19 cellular contexts compared by ENCODE assay signal in genomic region chr6:66638518-66638917, GRCh38.
A peak's percentile ranks its signal among the peaks of the same experiment; 100 is the strongest.
DNase-seq lines count a peak whose midpoint lies in the region; ATAC-seq, FAIRE-seq and TF ChIP-seq lines count a peak whose summit lies in the region.
"Had no signal": no experiment of that assay in that cellular context is flagged by ENCODE, and none has a peak within 500 bp of the region (broad histone marks: within the 10 kb centered on the region; RNA-seq: fewer than 3 reads in every experiment).

No MANE protein-coding gene starts in this region.

- no peaks in the 10 kb centered on the region for H3K79me2 ChIP-seq in GM23338 (replicated peaks; ENCODE audit: insufficient read depth)

- no peaks in the 10 kb centered on the region for H3K4me1 ChIP-seq in esophagus squamous epithelium
- H3K4me1 ChIP-seq in GM23338 (ENCODE audit: insufficient read depth) = no peaks in the 10 kb centered on the region
- H3K4me1 ChIP-seq: BE2C had no signal

- H3K36me3 Mint-ChIP-seq in GM23338 (ENCODE audit: low read depth) = peaks cover 5% of the 10 kb centered on the region; the same call in 1 of the 3 replicates
- H3K36me3 Mint-ChIP-seq: CD4-positive, alpha-beta memory T cell had no signal

- H3K9me3 Mint-ChIP-seq in GM23338 = peaks cover 23% of the 10 kb centered on the region

- TF ChIP-seq POLR2A in esophagus squamous epithelium (IDR thresholded peaks at IDR 0.05) = no peak

- FAIRE-seq in G401.6 (lab: Jason Lieb, UNC) = peak; percentile 51
- peak; percentile 96 for FAIRE-seq in endometrium (lab: Jason Lieb, UNC)
- FAIRE-seq: GM12892, H1 had no signal

- no peak overlapping the region for H3K4me3 Mint-ChIP-seq in GM23338
- H3K4me3 Mint-ChIP-seq: CD4-positive, alpha-beta memory T cell had no signal

- H3K27ac Mint-ChIP-seq in GM23338 = no peak overlapping the region
- H3K27ac Mint-ChIP-seq: CD4-positive, alpha-beta memory T cell had no signal

- 62% methylated on average over 3 of the region's 3 CpGs for WGBS in esophagus squamous epithelium, 2 donors

- H3K27me3 Mint-ChIP-seq in GM23338 (ENCODE audit: insufficient read depth, low read depth, poor library complexity) = no peaks in the 10 kb centered on the region
- H3K27me3 Mint-ChIP-seq: CD4-positive, alpha-beta memory T cell had no signal

- no peaks in the 10 kb centered on the region for H3K9me2 ChIP-seq in GM23338 (ENCODE audit: insufficient read depth)

- H3K27me3 ChIP-seq in esophagus squamous epithelium (no peaks in the 10 kb centered on the region), GM23338 (ENCODE audit: insufficient read depth) (no peaks in the 10 kb centered on the region)
- H3K27me3 ChIP-seq: BE2C; BLaER1 treated with 17β-estradiol and CSF1 and Interleukin-3, amounts not matched to agents 10 nM and 100 nM had no signal

- H4K20me1 ChIP-seq in GM23338 (replicated peaks; ENCODE audit: insufficient read depth) = no peaks in the 10 kb centered on the region
- H4K20me1 ChIP-seq: BLaER1 treated with 17β-estradiol and CSF1 and Interleukin-3, amounts not matched to agents 10 nM and 100 nM had no signal

- DNase-seq in left kidney (ENCODE audit: low read depth, low spot score) (peak; percentile 4), esophagus squamous epithelium (lab: John Stamatoyannopoulos, UW) (no peak), T-helper 1 cell (no peak), GM23338 (ENCODE audit: low spot score) (no peak)
- DNase-seq: ACHN; AML-193; BE2C; Calu3; CD4-positive, alpha-beta memory T cell; COR-L47; DMS53; DMS79 treated with DMSO at 0.1 percent for 48 hours; H7; HCEC 1CT had no signal

- no peak overlapping the region for H3K4me3 ChIP-seq in esophagus squamous epithelium
- no peak overlapping the region for H3K4me3 ChIP-seq in GM23338
- H3K4me3 ChIP-seq: BLaER1 treated with 17β-estradiol and CSF1 and Interleukin-3, amounts not matched to agents 10 nM and 100 nM had no signal

- TF ChIP-seq CTCF in esophagus squamous epithelium (IDR thresholded peaks at IDR 0.05) (no peak), GM23338 (conservative IDR thresholded peaks at IDR 0.05; ENCODE audit: low read depth in 2 of 2) (no peak)

- ATAC-seq in GM23338 = no peak

- no peaks in the 10 kb centered on the region for H3F3A ChIP-seq in GM23338 (replicated peaks; ENCODE audit: low read depth)

- H3K9me3 ChIP-seq in esophagus squamous epithelium = no peaks in the 10 kb centered on the region
- H3K9me3 ChIP-seq: BE2C had no signal

- H3K4me2 ChIP-seq in GM23338 = no peak overlapping the region
- H3K4me2 ChIP-seq: BLaER1 treated with 17β-estradiol and CSF1 and Interleukin-3, amounts not matched to agents 10 nM and 100 nM had no signal

- intact Hi-C loops in esophagus squamous epithelium (cut with DNase I) = no loop called here

- H3K4me1 Mint-ChIP-seq in GM23338 = no peaks in the 10 kb centered on the region
- H3K4me1 Mint-ChIP-seq: CD4-positive, alpha-beta memory T cell had no signal

- H3K36me3 ChIP-seq in esophagus squamous epithelium (no peaks in the 10 kb centered on the region), GM23338 (ENCODE audit: insufficient read depth) (no peaks in the 10 kb centered on the region)
- H3K36me3 ChIP-seq: BE2C; BLaER1 treated with 17β-estradiol and CSF1 and Interleukin-3, amounts not matched to agents 10 nM and 100 nM had no signal

- H2AFZ ChIP-seq in GM23338 = no peak overlapping the region

- no peak overlapping the region for H3K27ac ChIP-seq in esophagus squamous epithelium
- no peak overlapping the region for H3K27ac ChIP-seq in GM23338 (ENCODE audit: low read depth)
- H3K27ac ChIP-seq: BLaER1 treated with 17β-estradiol and CSF1 and Interleukin-3, amounts not matched to agents 10 nM and 100 nM had no signal

TF ChIP-seq in GM23338, 12 proteins besides CTCF, POLR2A, EP300 and RAD21:
- no peak for TF ChIP-seq EZH2 (IDR thresholded peaks at IDR 0.05; ENCODE audit: low read depth, unreplicated experiment)
- no peak for TF ChIP-seq STAT1 (IDR thresholded peaks at IDR 0.05; ENCODE audit: unreplicated experiment)
- TF ChIP-seq POLR2AphosphoS5 (IDR thresholded peaks at IDR 0.05; ENCODE audit: low read depth) = no peak
- TF ChIP-seq REST (IDR thresholded peaks at IDR 0.05; ENCODE audit: unreplicated experiment) = no peak
- no peak for TF ChIP-seq ZNF114 (CRISPR knock-in tag; IDR thresholded peaks at IDR 0.05)
TF ChIP-seq in GM23338: peak in this region for 0.
